ENCODE assay signal across 26 cellular contexts in genomic region chr7:150952331-150953050, GRCh38. TPM values are rescaled to one million over a fixed set of nuclear protein-coding genes. Genes with fewer than 3 reads are reported as not detected.
"Had no signal": no experiment of that assay in that cellular context is flagged by ENCODE, and none has a peak within 500 bp of the region (broad histone marks: within the 10 kb centered on the region; RNA-seq: fewer than 3 reads in every experiment).

No MANE protein-coding gene starts in this region.

- H3K4me1 ChIP-seq: prostate gland, right lobe of liver, SJSA1 had no signal

- DNase-seq: activated CD8-positive, alpha-beta memory T cell treated with anti-CD3 and anti-CD28 coated beads, Interleukin-2, amount 50 U/mL, for 4 hours; activated naive CD4-positive, alpha-beta T cell; activated T-cell treated with anti-CD3 and anti-CD28 coated beads, Interleukin-2, amount 50 U/mL, for 4 hours; cerebellar nuclear complex; cortex of kidney; endodermal cell; esophagus squamous epithelium; immature natural killer cell; kidney glomerular epithelial cell; mesendoderm; naive thymus-derived CD4-positive, alpha-beta T cell; small intestine; stimulated activated CD4-positive, alpha-beta T cell treated with anti-CD3 and anti-CD28 coated beads, Interleukin-15, amount 100 ng/mL, for 24 hours; T-helper 9 cell; testis had no signal

- H3K27ac Mint-ChIP-seq: activated naive CD8-positive, alpha-beta T cell; activated T-helper 2 cell treated with anti-CD3 and anti-CD28 coated beads, Interferon-gamma antibody, Interleukin-2, Interleukin-4, amounts not matched to agents 10 μg/mL and 5 μg/mL and 100 μg/mL, durations not matched to agents 14 hours and 24 hours and 36 hours; endodermal cell; immature natural killer cell; naive thymus-derived CD4-positive, alpha-beta T cell; neural progenitor cell; stimulated activated memory B cell treated with anti-CD40 and anti-IgM and Interleukin-4, amounts not matched to agents 10 μg/mL and 1 μg/mL and 100 μg/mL, for 72 hours; type B pancreatic cell; WTC11 had no signal

- H3K9me3 ChIP-seq: breast epithelium, esophagus squamous epithelium, prostate gland, right lobe of liver, SJSA1, testis had no signal

- H3K4me3 ChIP-seq: breast epithelium, esophagus squamous epithelium, neural progenitor cell, prostate gland, right lobe of liver, SJSA1, testis had no signal

- H3K9ac ChIP-seq: neural progenitor cell had no signal

- H3K27me3 ChIP-seq: neural progenitor cell, right lobe of liver, testis had no signal

- H3K27ac ChIP-seq: breast epithelium, esophagus squamous epithelium, neural progenitor cell, prostate gland, right lobe of liver, SJSA1 had no signal

- H3K4me3 Mint-ChIP-seq: activated naive CD8-positive, alpha-beta T cell; activated T-cell treated with anti-CD3 and anti-CD28 coated beads, Interleukin-2, amount 50 U/mL, for 4 hours; endodermal cell; immature natural killer cell; naive thymus-derived CD4-positive, alpha-beta T cell; neural progenitor cell; stimulated activated memory B cell treated with anti-CD40 and anti-IgM and Interleukin-4, amounts not matched to agents 10 μg/mL and 1 μg/mL and 100 μg/mL, for 72 hours; type B pancreatic cell; WTC11 had no signal

- H3K36me3 ChIP-seq: breast epithelium, esophagus squamous epithelium, neural progenitor cell, prostate gland, right lobe of liver, SJSA1 had no signal

- H3K4me1 Mint-ChIP-seq: immature natural killer cell; stimulated activated memory B cell treated with anti-CD40 and anti-IgM and Interleukin-4, amounts not matched to agents 10 μg/mL and 1 μg/mL and 100 μg/mL, for 72 hours had no signal

- H3K9me3 Mint-ChIP-seq: activated T-cell treated with anti-CD3 and anti-CD28 coated beads, Interleukin-2, amount 50 U/mL, for 4 hours; activated T-helper 2 cell treated with anti-CD3 and anti-CD28 coated beads, Interferon-gamma antibody, Interleukin-2, Interleukin-4, amounts not matched to agents 10 μg/mL and 5 μg/mL and 100 μg/mL, durations not matched to agents 14 hours and 24 hours and 36 hours; endodermal cell; immature natural killer cell; naive thymus-derived CD4-positive, alpha-beta T cell; neural progenitor cell; stimulated activated memory B cell treated with anti-CD40 and anti-IgM and Interleukin-4, amounts not matched to agents 10 μg/mL and 1 μg/mL and 100 μg/mL, for 72 hours; type B pancreatic cell; WTC11 had no signal

- H3K36me3 Mint-ChIP-seq: immature natural killer cell, type B pancreatic cell had no signal

- ATAC-seq: activated T-cell treated with anti-CD3 and anti-CD28 coated beads, Interleukin-2, amount 50 U/mL, for 4 hours; naive thymus-derived CD4-positive, alpha-beta T cell; right lobe of liver; stimulated activated memory B cell treated with anti-CD40 and anti-IgM and Interleukin-4, amounts not matched to agents 10 μg/mL and 1 μg/mL and 100 μg/mL, for 72 hours; WTC11 had no signal

RNA-seq across cellular contexts. Expression of gene KCNH2, which starts 25.6 kb away (rescaled TPM):
- total RNA-seq: osteocyte, SJSA1 had no signal
- polyA plus RNA-seq: immature natural killer cell had no signal

RNA-seq across cellular contexts. Expression of gene NOS3, which starts 38.3 kb away (rescaled TPM):
- total RNA-seq: SJSA1 had no signal
